ENCODE assay signal across 18 cellular contexts in genomic region chr13:42214445-42214844, GRCh38. TPM values are rescaled to one million over a fixed set of nuclear protein-coding genes. Genes with fewer than 3 reads are reported as not detected.
DNase-seq lines count a peak whose midpoint lies in the region; ATAC-seq, FAIRE-seq and TF ChIP-seq lines count a peak whose summit lies in the region.
"Had no signal": no experiment of that assay in that cellular context is flagged by ENCODE, and none has a peak within 500 bp of the region (broad histone marks: within the 10 kb centered on the region; RNA-seq: fewer than 3 reads in every experiment).

No MANE protein-coding gene starts in this region.

- no peak for TF ChIP-seq EP300 in A549 (IDR thresholded peaks at IDR 0.05)

- no peaks in the 10 kb centered on the region for H3K9me3 Mint-ChIP-seq in activated T-helper 2 cell treated with anti-CD3 and anti-CD28 coated beads, Interferon-gamma antibody, Interleukin-2, Interleukin-4, amounts not matched to agents 10 μg/mL and 5 μg/mL and 100 μg/mL, durations not matched to agents 14 hours and 24 hours and 36 hours
- H3K9me3 Mint-ChIP-seq: CD4-positive, alpha-beta memory T cell had no signal

- DNase-seq in A549 (ENCODE audit: low read depth in 1 of 2, low spot score in 1 of 2), result no peak
- peak; percentile 18 for DNase-seq in LoVo (ENCODE audit: low spot score)
- no peak for DNase-seq in activated T-helper 2 cell treated with anti-CD3 and anti-CD28 coated beads, Interferon-gamma antibody, Interleukin-2, Interleukin-4, amounts not matched to agents 10 μg/mL and 5 μg/mL and 100 μg/mL, durations not matched to agents 14 hours and 24 hours and 36 hours (ENCODE audit: low spot score)
- DNase-seq in foreskin keratinocyte, result peak; percentile 49 to 79
- DNase-seq in G401 (ENCODE audit: low spot score), result no peak
- DNase-seq in amniotic stem cell (lab: John Stamatoyannopoulos, UW), result no peak
- DNase-seq in amygdala (lab: John Stamatoyannopoulos, UW), result no peak
- DNase-seq: BE2C; CD4-positive, alpha-beta memory T cell; DMS79 treated with DMSO at 0.1 percent for 48 hours; EL; GDM1 had no signal

- no peak for TF ChIP-seq RAD21 in A549 (conservative IDR thresholded peaks at IDR 0.05 in 1 of 2, IDR thresholded peaks at IDR 0.05 in 1 of 2)

- no peak for FAIRE-seq in A549 (lab: Jason Lieb, UNC)
- FAIRE-seq: GM19239, H1 had no signal

- H3K9me3 ChIP-seq in A549, result no peaks in the 10 kb centered on the region
- H3K9me3 ChIP-seq: BE2C, HAP-1 had no signal

- 0 out of 3 replicates have a peak, but pooled peaks cover 12% of the 10 kb centered on the region for H3K4me1 ChIP-seq in A549
- H3K4me1 ChIP-seq in foreskin keratinocyte, result peaks cover 26% of the 10 kb centered on the region

- peaks cover 49% of the 10 kb centered on the region for H3K36me3 Mint-ChIP-seq in activated T-helper 2 cell treated with anti-CD3 and anti-CD28 coated beads, Interferon-gamma antibody, Interleukin-2, Interleukin-4, amounts not matched to agents 10 μg/mL and 5 μg/mL and 100 μg/mL, durations not matched to agents 14 hours and 24 hours and 36 hours (ENCODE audit: low read depth)

- H3K27me3 Mint-ChIP-seq in activated T-helper 2 cell treated with anti-CD3 and anti-CD28 coated beads, Interferon-gamma antibody, Interleukin-2, Interleukin-4, amounts not matched to agents 10 μg/mL and 5 μg/mL and 100 μg/mL, durations not matched to agents 14 hours and 24 hours and 36 hours (ENCODE audit: low read depth), result no peaks in the 10 kb centered on the region
- H3K27me3 Mint-ChIP-seq: CD4-positive, alpha-beta memory T cell had no signal

- no peaks in the 10 kb centered on the region for H3K27me3 ChIP-seq in foreskin keratinocyte
- H3K27me3 ChIP-seq: BE2C had no signal

- no peaks in the 10 kb centered on the region for H3K4me1 Mint-ChIP-seq in activated T-helper 2 cell treated with anti-CD3 and anti-CD28 coated beads, Interferon-gamma antibody, Interleukin-2, Interleukin-4, amounts not matched to agents 10 μg/mL and 5 μg/mL and 100 μg/mL, durations not matched to agents 14 hours and 24 hours and 36 hours (ENCODE audit: low read depth)
- H3K4me1 Mint-ChIP-seq: CD4-positive, alpha-beta memory T cell had no signal

- peak overlapping the region; percentile 19; the same call in 1 of the 3 replicates for H3K4me2 ChIP-seq in A549

- TF ChIP-seq POLR2A in A549 (IDR thresholded peaks at IDR 0.05; ENCODE audit: low read length), result no peak

- WGBS in A549 (ENCODE audit: missing lambda C conversion rate), result 66% methylated on average over 4 of the region's 4 CpGs

- in situ Hi-C loops in G401 (cut with HindIII; ENCODE audit: low sequenced_read_pairs), result no loop called here

- intact Hi-C loops in activated T-helper 2 cell treated with anti-CD3 and anti-CD28 coated beads, Interferon-gamma antibody, Interleukin-2, Interleukin-4, amounts not matched to agents 10 μg/mL and 5 μg/mL and 100 μg/mL, durations not matched to agents 14 hours and 24 hours and 36 hours (cut with micrococcal nuclease), result no loop called here

- H3K4me3 ChIP-seq in A549, result no peak overlapping the region
- H3K4me3 ChIP-seq: HAP-1 had no signal

- no peak overlapping the region for H3K4me3 Mint-ChIP-seq in activated T-helper 2 cell treated with anti-CD3 and anti-CD28 coated beads, Interferon-gamma antibody, Interleukin-2, Interleukin-4, amounts not matched to agents 10 μg/mL and 5 μg/mL and 100 μg/mL, durations not matched to agents 14 hours and 24 hours and 36 hours (ENCODE audit: low read depth)
- H3K4me3 Mint-ChIP-seq: CD4-positive, alpha-beta memory T cell had no signal

- peak overlapping the region; percentile 1 for H3K27ac Mint-ChIP-seq in activated T-helper 2 cell treated with anti-CD3 and anti-CD28 coated beads, Interferon-gamma antibody, Interleukin-2, Interleukin-4, amounts not matched to agents 10 μg/mL and 5 μg/mL and 100 μg/mL, durations not matched to agents 14 hours and 24 hours and 36 hours
- H3K27ac Mint-ChIP-seq: CD4-positive, alpha-beta memory T cell had no signal

- POLR2A ChIA-PET in A549 (lab: Yijun Ruan, JAX), result no interaction called here

- CTCF ChIA-PET in A549 (lab: Yijun Ruan, JAX), result interaction anchor here (0.6 kb wide), 1 partner anchor 953 kb away, joined by 4 read pairs; no protein-coding TSS in a partner anchor

- TF ChIP-seq CTCF in A549 (IDR thresholded peaks at IDR 0.05), result no peak
- no peak for TF ChIP-seq CTCF in foreskin keratinocyte (conservative IDR thresholded peaks at IDR 0.05)

- ATAC-seq in A549 (no peak), foreskin keratinocyte (peak; percentile 28), GM18511 (IDR thresholded peaks at IDR 0.05; ENCODE audit: unreplicated experiment) (no peak)

- H3K27ac ChIP-seq in A549 (no peak overlapping the region), foreskin keratinocyte (no peak overlapping the region)
- H3K27ac ChIP-seq: C4-2B, HL-60 had no signal

TF ChIP-seq in A549, 52 proteins besides CTCF, POLR2A, EP300 and RAD21:
- TF ChIP-seq FOXS1 (CRISPR knock-in tag; IDR thresholded peaks at IDR 0.05), result no peak
- no peak for TF ChIP-seq BHLHE40 (IDR thresholded peaks at IDR 0.05; ENCODE audit: low read depth, low read length)
- no peak for TF ChIP-seq ESRRA (IDR thresholded peaks at IDR 0.05; ENCODE audit: borderline replicate concordance, low read length)
- no peak for TF ChIP-seq JUNB (IDR thresholded peaks at IDR 0.05)
- no peak for TF ChIP-seq FOSB (CRISPR knock-in tag; IDR thresholded peaks at IDR 0.05)
- no peak for TF ChIP-seq ELK1 (IDR thresholded peaks at IDR 0.05; ENCODE audit: low read depth, low read length)
- TF ChIP-seq ZSCAN20 (CRISPR knock-in tag; IDR thresholded peaks at IDR 0.05), result no peak
- no peak for TF ChIP-seq BCL3 (IDR thresholded peaks at IDR 0.05)
- TF ChIP-seq JUN (IDR thresholded peaks at IDR 0.05), result no peak
- no peak for TF ChIP-seq REST (IDR thresholded peaks at IDR 0.05)

RNA-seq across cellular contexts. Expression of gene AKAP11, which starts 57.5 kb away (rescaled TPM):
- polyA plus RNA-seq in A549 (2011; rRNA removed), result 19.0 and 21.3 TPM in 2 replicates
- polyA plus RNA-seq in A549 (2012; cell fraction: cytosol; rRNA removed), result 2.3 and 2.7 TPM in 2 replicates
- 1.4 and 2.3 TPM in 2 replicates for polyA plus RNA-seq in A549 (2012; cell fraction: nucleus; rRNA removed)
- polyA plus RNA-seq in A549 (2017; fragmentation: RNase III; extraction: RNeasy Plus Mini Kit Qiagen cat#74134 plus additional on column Dnase treatment), result 7.2 to 7.6 TPM (median 7.4 TPM) in 3 replicates
- polyA minus RNA-seq in A549 (2011; rRNA and poly(A)+ RNA removed), result 16.4 and 16.9 TPM in 2 replicates
- total RNA-seq in activated T-helper 2 cell treated with anti-CD3 and anti-CD28 coated beads, Interferon-gamma antibody, Interleukin-2, Interleukin-4, amounts not matched to agents 10 μg/mL and 5 μg/mL and 100 μg/mL, durations not matched to agents 14 hours and 24 hours and 36 hours, result 34.9 and 35.0 TPM in 2 replicates
- total RNA-seq in foreskin keratinocyte, result 21.9 and 22.5 TPM in 2 replicates
- 2.7 and 3.0 TPM in 2 replicates for polyA plus RNA-seq in foreskin keratinocyte
- 8.6 and 12.5 TPM in 2 replicates for total RNA-seq in G401 (2014; rRNA removed; shearing (Covaris generic))

Comparison
In these comparisons a context has a peak if more than half of its experiments do, and no peak if none do; other contexts are left out.
1. DNase-seq: peak in LoVo (single experiment) and foreskin keratinocyte (2 of 2); none in A549 (0 of 2), activated T-helper 2 cell treated with anti-CD3 and anti-CD28 coated beads, Interferon-gamma antibody, Interleukin-2, Interleukin-4, amounts not matched to agents 10 μg/mL and 5 μg/mL and 100 μg/mL, durations not matched to agents 14 hours and 24 hours and 36 hours (single experiment), G401 (single experiment), amniotic stem cell (single experiment) and amygdala (0 of 56).